Comparison of ENCODE assay signal across 1 cellular context in the genomic region with DNA sequence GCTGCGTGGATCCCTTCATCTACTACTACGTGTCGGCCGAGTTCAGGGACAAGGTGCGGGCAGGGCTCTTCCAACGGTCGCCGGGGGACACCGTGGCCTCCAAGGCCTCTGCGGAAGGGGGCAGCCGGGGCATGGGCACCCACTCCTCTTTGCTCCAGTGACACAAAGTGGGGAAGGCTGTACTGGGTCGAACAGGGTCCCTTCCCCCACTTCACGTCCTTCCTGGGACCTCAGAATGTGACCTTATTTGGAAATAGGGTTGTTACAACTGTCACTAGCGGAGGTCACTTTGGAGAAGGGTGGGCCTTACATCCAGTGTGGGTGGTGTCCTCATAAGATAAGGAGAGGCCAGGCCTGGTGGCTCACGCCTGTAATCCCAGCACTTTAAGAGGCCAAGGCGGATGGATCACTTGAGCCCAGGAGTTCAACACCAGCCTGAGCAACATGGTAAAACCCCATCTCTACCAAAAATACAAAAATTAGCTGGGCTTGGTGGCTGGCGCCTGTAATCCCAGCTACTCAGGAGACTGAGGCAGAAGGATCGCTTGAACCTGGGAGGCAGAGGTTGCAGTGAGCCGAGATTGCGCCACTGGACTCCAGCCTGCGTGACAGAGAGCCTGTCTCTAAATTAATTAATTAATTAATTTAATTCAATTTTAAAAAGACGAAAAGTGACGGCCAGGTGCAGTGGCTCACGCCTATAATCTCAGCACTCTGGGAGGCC.
TF ChIP-seq lines count a peak whose summit lies in the region.

No MANE protein-coding gene starts in this region.

TF ChIP-seq in WTC11, 78 proteins besides CTCF, POLR2A, EP300 and RAD21 (continued from another document):
- TF ChIP-seq, protein P1, sequence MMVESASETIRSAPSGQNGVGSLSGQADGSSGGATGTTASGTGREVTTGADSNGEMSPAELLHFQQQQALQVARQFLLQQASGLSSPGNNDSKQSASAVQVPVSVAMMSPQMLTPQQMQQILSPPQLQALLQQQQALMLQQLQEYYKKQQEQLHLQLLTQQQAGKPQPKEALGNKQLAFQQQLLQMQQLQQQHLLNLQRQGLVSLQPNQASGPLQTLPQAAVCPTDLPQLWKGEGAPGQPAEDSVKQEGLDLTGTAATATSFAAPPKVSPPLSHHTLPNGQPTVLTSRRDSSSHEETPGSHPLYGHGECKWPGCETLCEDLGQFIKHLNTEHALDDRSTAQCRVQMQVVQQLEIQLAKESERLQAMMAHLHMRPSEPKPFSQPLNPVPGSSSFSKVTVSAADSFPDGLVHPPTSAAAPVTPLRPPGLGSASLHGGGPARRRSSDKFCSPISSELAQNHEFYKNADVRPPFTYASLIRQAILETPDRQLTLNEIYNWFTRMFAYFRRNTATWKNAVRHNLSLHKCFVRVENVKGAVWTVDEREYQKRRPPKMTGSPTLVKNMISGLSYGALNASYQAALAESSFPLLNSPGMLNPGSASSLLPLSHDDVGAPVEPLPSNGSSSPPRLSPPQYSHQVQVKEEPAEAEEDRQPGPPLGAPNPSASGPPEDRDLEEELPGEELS (CRISPR knock-in tag; IDR thresholded peaks at IDR 0.05), result no peak
- no peak for TF ChIP-seq HMGA2 (CRISPR knock-in tag; IDR thresholded peaks at IDR 0.05)
- TF ChIP-seq, protein P2, sequence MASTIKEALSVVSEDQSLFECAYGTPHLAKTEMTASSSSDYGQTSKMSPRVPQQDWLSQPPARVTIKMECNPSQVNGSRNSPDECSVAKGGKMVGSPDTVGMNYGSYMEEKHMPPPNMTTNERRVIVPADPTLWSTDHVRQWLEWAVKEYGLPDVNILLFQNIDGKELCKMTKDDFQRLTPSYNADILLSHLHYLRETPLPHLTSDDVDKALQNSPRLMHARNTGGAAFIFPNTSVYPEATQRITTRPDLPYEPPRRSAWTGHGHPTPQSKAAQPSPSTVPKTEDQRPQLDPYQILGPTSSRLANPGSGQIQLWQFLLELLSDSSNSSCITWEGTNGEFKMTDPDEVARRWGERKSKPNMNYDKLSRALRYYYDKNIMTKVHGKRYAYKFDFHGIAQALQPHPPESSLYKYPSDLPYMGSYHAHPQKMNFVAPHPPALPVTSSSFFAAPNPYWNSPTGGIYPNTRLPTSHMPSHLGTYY (CRISPR knock-in tag; IDR thresholded peaks at IDR 0.05), result no peak
- no peak for TF ChIP-seq JAZF1 (CRISPR knock-in tag; IDR thresholded peaks at IDR 0.05)
- TF ChIP-seq ELF4 (CRISPR knock-in tag; IDR thresholded peaks at IDR 0.05; ENCODE audit: low read depth), result no peak
- TF ChIP-seq NR2C2 (CRISPR knock-in tag; IDR thresholded peaks at IDR 0.05), result no peak
